8 cellular contexts compared by ENCODE assay signal in the genomic region with DNA sequence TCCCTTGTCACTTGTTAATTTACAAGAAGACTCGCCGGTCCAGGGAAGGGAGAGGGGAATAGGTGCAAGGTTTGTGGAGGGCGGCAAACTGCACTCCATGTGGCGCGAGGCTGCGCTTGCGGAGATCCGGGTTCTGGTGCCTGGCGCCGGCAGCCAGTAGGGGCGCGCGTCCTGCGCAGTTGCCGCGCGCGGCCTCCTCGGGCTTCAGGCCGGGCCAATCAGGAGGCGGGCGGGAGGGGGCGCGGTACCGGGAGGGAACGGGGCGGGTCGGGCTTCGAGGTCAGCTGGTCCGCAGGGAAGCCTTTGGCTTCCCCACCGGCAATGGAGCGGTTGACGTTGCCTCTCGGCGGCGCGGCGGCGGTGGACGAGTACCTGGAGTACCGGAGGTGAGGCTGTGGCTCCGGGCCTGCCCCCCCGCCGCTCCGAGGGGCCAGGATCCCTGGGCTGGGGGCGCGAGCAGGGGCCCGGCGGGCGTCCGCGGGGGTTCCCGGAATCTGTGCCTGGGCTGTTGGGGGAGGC. TPM values are rescaled to one million over a fixed set of nuclear protein-coding genes. Genes with fewer than 3 reads are reported as not detected.
DNase-seq lines count a peak whose midpoint lies in the region; ATAC-seq and TF ChIP-seq lines count a peak whose summit lies in the region.

TSS of gene FAM221A (plus strand) at position 302 of the 519 bp plus-strand sequence. CDS start at position 322, 20 bp downstream.

- TF ChIP-seq CTCF in epithelial cell of proximal tubule (conservative IDR thresholded peaks at IDR 0.05; ENCODE audit: low read depth, low read length) = peak; percentile 70

- H3K4me3 ChIP-seq in epithelial cell of proximal tubule (ENCODE audit: low read depth, low read length) = peak within 1 kb of the TSS; percentile 73
- H3K4me3 ChIP-seq in mucosa of stomach (ENCODE audit: low read length) = peak within 1 kb of the TSS; percentile 100

- peak within 1 kb of the TSS; percentile 99 for H3K9ac ChIP-seq in mucosa of stomach (ENCODE audit: low read length)

- H3K9me3 ChIP-seq in mucosa of stomach (ENCODE audit: control insufficient read depth, low read length) = no peaks in the 10 kb centered on the region

- ATAC-seq in GM19035 (IDR thresholded peaks at IDR 0.05; ENCODE audit: unreplicated experiment) = peak; percentile 96
- peak; percentile 96 for ATAC-seq in HG03342 (IDR thresholded peaks at IDR 0.05; ENCODE audit: unreplicated experiment)

- H3K36me3 ChIP-seq in mucosa of stomach (ENCODE audit: control insufficient read depth, insufficient read depth, low read length) = no peaks in the 10 kb centered on the region

- no peaks in the 10 kb centered on the region for H3K27me3 ChIP-seq in mucosa of stomach (ENCODE audit: control insufficient read depth, insufficient read depth, low read length)

- H3K4me1 ChIP-seq in mucosa of stomach (ENCODE audit: control insufficient read depth, insufficient read depth, low read length) = peaks cover 14% of the 10 kb centered on the region

- DNase-seq in AML-193 (lab: John Stamatoyannopoulos, UW) (peak; percentile 58 to 81), NCI-H510A (lab: John Stamatoyannopoulos, UW) (peak; percentile 90), epithelial cell of proximal tubule (ENCODE audit: low read depth) (no peak)
- peak; percentile 90 for DNase-seq in activated CD8-positive, alpha-beta memory T cell treated with anti-CD3 and anti-CD28 coated beads, Interleukin-2, amount 50 U/mL, for 48 hours
- peak; percentile 51 to 55 for DNase-seq in stimulated activated CD8-positive, alpha-beta memory T cell treated with anti-CD3 and anti-CD28 coated beads, Interleukin-4, amount 100 ng/mL, for 4 hours (ENCODE audit: low read depth in 2 of 2, low spot score in 1 of 2)

RNA-seq across cellular contexts. Expression of gene FAM221A, which starts in this region (rescaled TPM):
- total RNA-seq in epithelial cell of proximal tubule = 13.2 and 13.4 TPM in 2 replicates
